In the genomic region with DNA sequence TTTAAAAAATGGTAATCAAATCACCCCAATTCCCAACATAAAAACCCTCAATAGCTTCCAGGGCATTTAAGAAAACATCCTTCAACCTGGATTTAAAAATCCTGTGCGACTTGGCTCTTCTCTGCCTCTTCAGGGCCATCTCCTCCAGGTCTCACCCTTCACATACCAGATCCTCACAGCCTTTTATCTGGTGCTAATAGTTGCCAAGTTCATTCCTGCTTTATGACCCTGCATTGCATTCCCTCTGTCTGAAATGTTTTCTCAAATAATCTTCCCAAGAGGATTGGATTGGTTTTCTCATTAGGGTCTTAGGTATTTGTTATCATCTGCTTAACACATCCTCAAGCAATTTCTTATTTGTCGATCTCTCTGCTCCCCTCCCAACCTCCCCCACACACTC, we compare ENCODE assay signal across 24 cellular contexts.
"Had no signal": no experiment of that assay in that cellular context is flagged by ENCODE, and none has a peak within 500 bp of the region (broad histone marks: within the 10 kb centered on the region; RNA-seq: fewer than 3 reads in every experiment).

No MANE protein-coding gene starts in this region.

- H3K27me3 ChIP-seq: adrenal gland, MG63, Peyer's patch, SJSA1 had no signal

- H3K27ac ChIP-seq: adrenal gland, Peyer's patch, RWPE1, SJSA1 had no signal

- H3K9me3 ChIP-seq: adrenal gland, MG63, Peyer's patch, SJSA1 had no signal

- H3K4me3 ChIP-seq: adrenal gland, MG63, Peyer's patch, SJSA1 had no signal

- H3K36me3 ChIP-seq: adrenal gland, MG63, Peyer's patch, SJSA1 had no signal

- H3K4me1 ChIP-seq: adrenal gland, Peyer's patch, SJSA1 had no signal

- H3K4me1 Mint-ChIP-seq: activated naive CD8-positive, alpha-beta T cell treated with anti-CD3 and anti-CD28 coated beads, Interleukin-2, amount 10 ng/mL, durations not matched to agents 7 days and 5 days had no signal

- H3K27ac Mint-ChIP-seq: activated CD8-positive, alpha-beta T cell treated with anti-CD3 and anti-CD28 coated beads for 36 hours; activated naive CD8-positive, alpha-beta T cell treated with anti-CD3 and anti-CD28 coated beads, Interleukin-2, amount 10 ng/mL, durations not matched to agents 7 days and 5 days; activated T-cell treated with anti-CD3 and anti-CD28 coated beads, Interleukin-2, amount 50 U/mL, for 72 hours; T-helper 1 cell treated with Interleukin-12 subunit alpha and Interleukin-12 subunit beta and Interleukin-4 antibody, amounts not matched to agents 30 μg/mL and 1 μg/mL, for 36 hours had no signal

- DNase-seq: activated CD4-positive, alpha-beta T cell treated with anti-CD3 and anti-CD28 coated beads for 4 hours; activated CD8-positive, alpha-beta memory T cell treated with anti-CD3 and anti-CD28 coated beads, Interleukin-2, amount 50 U/mL, for 4 hours; activated CD8-positive, alpha-beta T cell treated with anti-CD3 and anti-CD28 coated beads for 36 hours; activated naive CD4-positive, alpha-beta T cell treated with anti-CD3 and anti-CD28 coated beads, Interleukin-2, amount 50 U/mL, for 16 hours; activated naive CD8-positive, alpha-beta T cell treated with anti-CD3 and anti-CD28 coated beads, Interleukin-2, amount 10 ng/mL, durations not matched to agents 7 days and 5 days; activated T-cell treated with anti-CD3 and anti-CD28 coated beads, Interleukin-2, amount 50 U/mL, for 72 hours; anterior cingulate cortex; MG63; MV-4-11; NCI-H1092 treated with DMSO at 0.1 percent for 48 hours; NCI-H1417 treated with DMSO at 0.1 percent for 48 hours; NCI-H1694; NCI-H2029; NCI-H2107; NCI-H2171 treated with DMSO at 0.1 percent for 48 hours; NCI-H226; NCI-H526; NCI-H774; Peyer's patch; Right ventricle myocardium superior had no signal

- H3K4me3 Mint-ChIP-seq: activated CD8-positive, alpha-beta T cell treated with anti-CD3 and anti-CD28 coated beads for 36 hours; activated naive CD8-positive, alpha-beta T cell treated with anti-CD3 and anti-CD28 coated beads, Interleukin-2, amount 10 ng/mL, durations not matched to agents 7 days and 5 days; activated T-cell treated with anti-CD3 and anti-CD28 coated beads, Interleukin-2, amount 50 U/mL, for 72 hours; T-helper 1 cell treated with Interleukin-12 subunit alpha and Interleukin-12 subunit beta and Interleukin-4 antibody, amounts not matched to agents 30 μg/mL and 1 μg/mL, for 36 hours had no signal

- H3K36me3 Mint-ChIP-seq: activated naive CD8-positive, alpha-beta T cell treated with anti-CD3 and anti-CD28 coated beads, Interleukin-2, amount 10 ng/mL, durations not matched to agents 7 days and 5 days had no signal

- H3K27me3 Mint-ChIP-seq: activated CD8-positive, alpha-beta T cell treated with anti-CD3 and anti-CD28 coated beads for 36 hours; activated naive CD8-positive, alpha-beta T cell treated with anti-CD3 and anti-CD28 coated beads, Interleukin-2, amount 10 ng/mL, durations not matched to agents 7 days and 5 days had no signal
